ENCODE assay signal across 8 cellular contexts in genomic region chr1:62687903-62688686, GRCh38. TPM values are rescaled to one million over a fixed set of nuclear protein-coding genes. Genes with fewer than 3 reads are reported as not detected.
A peak's percentile ranks its signal among the peaks of the same experiment; 100 is the strongest.
DNase-seq lines count a peak whose midpoint lies in the region; TF ChIP-seq lines count a peak whose summit lies in the region.

DOCK7 (minus strand) TSS chr1:62688386; CDS start chr1:62688264, 122 bp downstream.

- H3K9me3 ChIP-seq in HAP-1 (no peaks in the 10 kb centered on the region), Loucy (ENCODE audit: insufficient read depth, low read depth, low read length) (no peaks in the 10 kb centered on the region), adrenal gland (replicated peaks in 1 of 3) (no peaks in the 10 kb centered on the region), cardiac muscle cell (ENCODE audit: low read depth) (no peaks in the 10 kb centered on the region)

- no peaks in the 10 kb centered on the region; the same call in 1 of the 2 replicates for H3F3A ChIP-seq in Loucy (ENCODE audit: low read depth)

- peak within 1 kb of the TSS; percentile 100 for H2AFZ ChIP-seq in Loucy (ENCODE audit: low read length)

- no peaks in the 10 kb centered on the region for H3K9me3 Mint-ChIP-seq in osteocyte (ENCODE audit: unreplicated experiment)

- peaks cover 47% of the 10 kb centered on the region for H3K79me2 ChIP-seq in Loucy (ENCODE audit: insufficient read depth, low read length)

- H3K9ac ChIP-seq in Loucy (ENCODE audit: low read depth, low read length, poor library complexity, severe bottlenecking), result peak within 1 kb of the TSS; percentile 83

- TF ChIP-seq CTCF in GM12864 (IDR thresholded peaks at IDR 0.05; ENCODE audit: low read depth, low read length, missing control alignments) (no peak), Loucy (conservative IDR thresholded peaks at IDR 0.05; ENCODE audit: low read length) (no peak), adrenal gland (IDR thresholded peaks at IDR 0.05) (no peak), cardiac muscle cell (IDR thresholded peaks at IDR 0.05; ENCODE audit: low read depth, low read length) (no peak), osteocyte (IDR thresholded peaks at IDR 0.05) (no peak)

- peaks cover 56% of the 10 kb centered on the region for H3K4me1 Mint-ChIP-seq in osteocyte (ENCODE audit: unreplicated experiment)

- H3K27ac ChIP-seq in adrenal gland, result peak within 1 kb of the TSS in 4 of 5 donors; percentile 18 to 90 (median 80)
- H3K27ac ChIP-seq in cardiac muscle cell, result peak within 1 kb of the TSS; percentile 95
- peak within 1 kb of the TSS; percentile 62 for H3K27ac ChIP-seq in urinary bladder (ENCODE audit: low read depth)

- H3K4me1 ChIP-seq in HAP-1, result peaks cover 33% of the 10 kb centered on the region
- H3K4me1 ChIP-seq in Loucy (ENCODE audit: insufficient read depth, low read length, poor library complexity, severe bottlenecking), result peaks cover 37% of the 10 kb centered on the region
- H3K4me1 ChIP-seq in adrenal gland (replicated peaks in 1 of 2), result peaks cover 0 to 31% of the 10 kb centered on the region in 2 donors
- H3K4me1 ChIP-seq in cardiac muscle cell (ENCODE audit: low read depth), result peaks cover 46% of the 10 kb centered on the region
- H3K4me1 ChIP-seq in urinary bladder (ENCODE audit: insufficient read depth), result peaks cover 4% of the 10 kb centered on the region

- intact Hi-C loops in adrenal gland (cut with DNase I), result no loop called here

- H3K27me3 Mint-ChIP-seq in osteocyte (ENCODE audit: unreplicated experiment), result no peaks in the 10 kb centered on the region

- WGBS in adrenal gland, 4 donors, result 0% methylated on average over 19 to 107 of the region's 107 CpGs
- WGBS in urinary bladder, result under 1% methylated on average over 107 of the region's 107 CpGs

- peak within 1 kb of the TSS; percentile 96 for H3K27ac Mint-ChIP-seq in osteocyte (ENCODE audit: unreplicated experiment)

- no peaks in the 10 kb centered on the region for H3K36me3 Mint-ChIP-seq in osteocyte (ENCODE audit: unreplicated experiment)

- H3K4me2 ChIP-seq in Loucy (ENCODE audit: low read depth, low read length, poor library complexity, severe bottlenecking), result peak within 1 kb of the TSS; percentile 84

- H3K9me2 ChIP-seq in Loucy (replicated peaks; ENCODE audit: low read depth, low read length), result no peaks in the 10 kb centered on the region

- peak within 1 kb of the TSS; percentile 56 for H3K4me3 ChIP-seq in GM12864 (ENCODE audit: low read depth, low read length)
- H3K4me3 ChIP-seq in HAP-1, result peak within 1 kb of the TSS; percentile 70
- peak within 1 kb of the TSS; percentile 100 for H3K4me3 ChIP-seq in Loucy (ENCODE audit: low read length, poor library complexity, severe bottlenecking)
- peak within 1 kb of the TSS; percentile 56 to 99 (median 69) for H3K4me3 ChIP-seq in adrenal gland
- peak within 1 kb of the TSS; percentile 99 for H3K4me3 ChIP-seq in cardiac muscle cell
- peak within 1 kb of the TSS; percentile 94 for H3K4me3 ChIP-seq in urinary bladder (ENCODE audit: low read depth, low read length)

- DNase-seq in GM12864 (ENCODE audit: low read depth) (peak; percentile 25), HAP-1 (ENCODE audit: low spot score in 2 of 2) (peak; percentile 59 to 88), SKM-1 treated with dmso at 0.1 percent for 144 hours (lab: John Stamatoyannopoulos, UW; ENCODE audit: unreplicated experiment) (peak; percentile 65), adrenal gland (peak; percentile 66 to 82 (median 76)), cardiac muscle cell (ENCODE audit: low read depth in 1 of 2, low spot score in 1 of 2) (peak; percentile 85 to 88), osteocyte (ENCODE audit: extremely low spot score, unreplicated experiment) (peak; percentile 94)

- peak; percentile 29 to 57 for TF ChIP-seq POLR2A in adrenal gland (IDR thresholded peaks at IDR 0.05)

- H3K36me3 ChIP-seq in HAP-1 (replicated peaks) (no peaks in the 10 kb centered on the region), Loucy (ENCODE audit: insufficient read depth, low read length) (no peaks in the 10 kb centered on the region), adrenal gland (replicated peaks in 1 of 2) (no peaks in the 10 kb centered on the region), cardiac muscle cell (no peaks in the 10 kb centered on the region), urinary bladder (ENCODE audit: insufficient read depth) (no peaks in the 10 kb centered on the region)

- H4K20me1 ChIP-seq in Loucy (ENCODE audit: insufficient read depth, low read length, poor library complexity, severe bottlenecking), result peaks cover 10% of the 10 kb centered on the region

- in situ Hi-C loops in HAP-1 (cut with MboI; ENCODE audit: low sequenced_read_pairs), result no loop called here

- H3K27me3 ChIP-seq in HAP-1 (ENCODE audit: low read depth) (no peaks in the 10 kb centered on the region), Loucy (ENCODE audit: insufficient read depth, low read length, poor library complexity, severe bottlenecking) (no peaks in the 10 kb centered on the region), adrenal gland (no peaks in the 10 kb centered on the region), cardiac muscle cell (no peaks in the 10 kb centered on the region)

- H3K4me3 Mint-ChIP-seq in osteocyte (ENCODE audit: unreplicated experiment), result peak within 1 kb of the TSS; percentile 99

RNA-seq across cellular contexts. Expression of gene DOCK7, which starts in this region (rescaled TPM):
- total RNA-seq in adrenal gland, result 10 to 100 TPM; 13.5 to 35.3 (median 24.7) TPM
- polyA plus RNA-seq in adrenal gland, result 10 to 100 TPM in 1 of 3 donors, 1 to 10 TPM in 2; 4.7 to 23.8 (median 5.8) TPM
- 51.8 and 79.6 TPM in 2 replicates for total RNA-seq in cardiac muscle cell
- 17.5 and 23.5 TPM in 2 replicates for polyA plus RNA-seq in cardiac muscle cell
- total RNA-seq in osteocyte, result 81.8 and 95.7 TPM in 2 replicates
- 139 TPM for total RNA-seq in urinary bladder
- 14.2 TPM for polyA plus RNA-seq in urinary bladder

Comparison
In these comparisons a context has a peak if more than half of its experiments do, and no peak if none do; other contexts are left out.
1. Peak in every context shown above with its lines: DNase-seq, H3K4me3 ChIP-seq and H3K27ac ChIP-seq.
2. DNase-seq: peak in every context shown above with its lines; median percentile 94 in osteocyte; 86 in cardiac muscle cell; 76 in adrenal gland; 74 in HAP-1; 65 in SKM-1 treated with dmso at 0.1 percent for 144 hours; 25 in GM12864.